12 cellular contexts compared by ENCODE assay signal in the genomic region with DNA sequence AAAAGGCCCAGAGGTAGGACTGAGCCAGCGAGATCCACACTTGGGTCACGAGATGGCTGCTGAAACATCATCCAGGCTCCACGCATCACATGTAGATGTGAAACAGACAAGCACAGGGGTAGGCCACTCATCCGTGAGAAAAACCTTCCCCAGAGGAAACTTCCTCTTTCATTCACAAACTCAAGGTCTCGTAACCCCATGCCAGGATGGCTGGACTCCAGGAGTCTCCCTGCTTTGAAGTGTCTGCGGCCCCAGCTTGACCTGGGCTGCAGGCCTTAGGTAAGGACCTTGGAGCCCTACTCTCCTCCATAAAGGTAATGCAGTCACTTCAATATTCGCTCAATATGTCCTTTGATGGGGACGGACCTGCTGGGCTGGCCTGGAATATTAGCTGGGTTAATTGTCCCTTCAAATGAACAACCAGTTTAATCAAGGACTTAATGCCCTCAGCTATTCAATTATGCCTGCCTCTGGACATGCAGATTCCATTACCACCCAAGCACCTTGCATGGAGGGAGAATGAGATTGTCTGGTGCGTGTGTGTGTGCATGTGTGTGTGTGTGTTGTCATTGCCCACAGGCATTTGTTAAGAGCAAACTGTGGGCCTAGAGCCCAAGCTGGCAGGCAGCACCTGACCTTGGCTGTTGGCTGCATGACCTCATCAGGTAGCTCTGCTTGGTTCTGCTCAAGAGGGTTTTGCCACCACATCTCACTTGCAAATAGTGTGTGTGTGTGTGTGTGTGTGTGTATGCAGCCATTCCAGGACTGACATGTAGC.
DNase-seq lines count a peak whose midpoint lies in the region; ATAC-seq, FAIRE-seq and TF ChIP-seq lines count a peak whose summit lies in the region.
"Had no signal": no experiment of that assay in that cellular context is flagged by ENCODE, and none has a peak within 500 bp of the region (broad histone marks: within the 10 kb centered on the region; RNA-seq: fewer than 3 reads in every experiment).

No MANE protein-coding gene starts in this region.

- H3K4me3 Mint-ChIP-seq in CD8-positive, alpha-beta memory T cell = no peak overlapping the region

- H3K4me2 ChIP-seq in HepG2 (ENCODE audit: low read depth, low read length) (no peak overlapping the region), OCI-LY3 (ENCODE audit: low read length) (peak overlapping the region; percentile 56)

- intact Hi-C loops in HepG2 (cut with micrococcal nuclease; ENCODE audit: unreplicated experiment) = no loop called here
- intact Hi-C loops in left cardiac atrium (cut with DNase I) = no loop called here
- intact Hi-C loops in upper lobe of right lung (cut with DNase I) = no loop called here

- H3K27ac Mint-ChIP-seq in CD8-positive, alpha-beta memory T cell = no peak overlapping the region

- H3K9ac ChIP-seq in liver (ENCODE audit: low read depth in 1 of 2, low read length in 2 of 2) (no peak overlapping the region), HepG2 (ENCODE audit: insufficient read depth, low read depth, low read length) (no peak overlapping the region), OCI-LY3 (ENCODE audit: low read length) (peak overlapping the region; percentile 52; the same call in 1 of the 2 replicates)

- POLR2A ChIA-PET in HepG2 (lab: Yijun Ruan, JAX) = no interaction called here
- POLR2A ChIA-PET in CD8-positive, alpha-beta memory T cell (lab: Charles Lee) = no interaction called here

- BruUV-seq in HepG2 (replicated peaks; lab: Mats Ljungman, UMichigan) = no TSS peak

- peak; percentile 27 to 40 for TF ChIP-seq RAD21 in liver (IDR thresholded peaks at IDR 0.05)
- TF ChIP-seq RAD21 in HepG2 (CRISPR knock-in tag; IDR thresholded peaks at IDR 0.05) = no peak

- H3K27me3 Mint-ChIP-seq in CD8-positive, alpha-beta memory T cell = peaks cover 0 to 2% of the 10 kb centered on the region in 2 donors

- peaks cover 0 to 11% (median 6%) of the 10 kb centered on the region in 3 donors for H3K4me1 Mint-ChIP-seq in CD8-positive, alpha-beta memory T cell

- no peak for ATAC-seq in HepG2
- ATAC-seq in left cardiac atrium = peak; percentile 23 to 67
- peak; percentile 77 for ATAC-seq in upper lobe of right lung
- ATAC-seq in GM21390 (IDR thresholded peaks at IDR 0.05; ENCODE audit: unreplicated experiment) = no peak

- TF ChIP-seq CTCF in liver (IDR thresholded peaks at IDR 0.05; ENCODE audit: low read depth, low read length, missing input control) = no peak
- no peak for TF ChIP-seq CTCF in HepG2 (CRISPR knock-in tag; IDR thresholded peaks at IDR 0.05)
- no peak for TF ChIP-seq CTCF in OCI-LY3 (IDR thresholded peaks at IDR 0.05; ENCODE audit: low read depth, low read length)
- TF ChIP-seq CTCF in upper lobe of right lung (IDR thresholded peaks at IDR 0.05) = no peak

- no peaks in the 10 kb centered on the region for H3K79me2 ChIP-seq in HepG2 (ENCODE audit: insufficient read depth, low read length)
- H3K79me2 ChIP-seq in OCI-LY3 (ENCODE audit: low read length) = 0 out of 2 replicates have a peak, but pooled peaks cover 4% of the 10 kb centered on the region

- DNase-seq in HepG2 (ENCODE audit: low spot score) (no peak), left cardiac atrium (no peak), upper lobe of right lung (peak; percentile 79), RKO (ENCODE audit: low spot score) (no peak)
- DNase-seq in CD8-positive, alpha-beta memory T cell = no peak
- DNase-seq: dermis blood vessel endothelial cell; kidney glomerular epithelial cell; ovary; stimulated activated naive CD4-positive, alpha-beta T cell had no signal

- TF ChIP-seq POLR2A in HepG2 (IDR thresholded peaks at IDR 0.05; ENCODE audit: insufficient read depth in 1 of 2, low read depth in 2 of 2, low read length in 2 of 2) = no peak

- H3K36me3 ChIP-seq in liver (ENCODE audit: control insufficient read depth in 4 of 4, insufficient read depth in 3 of 4, low read depth in 1 of 4, low read length in 3 of 4) (no peaks in the 10 kb centered on the region), HepG2 (replicated peaks in 1 of 2; ENCODE audit: control insufficient read depth in 1 of 2, insufficient read depth in 2 of 2, low read length in 2 of 2) (no peaks in the 10 kb centered on the region), OCI-LY3 (replicated peaks; ENCODE audit: low read depth, low read length) (no peaks in the 10 kb centered on the region), upper lobe of right lung (no peaks in the 10 kb centered on the region)
- H3K36me3 ChIP-seq in CD8-positive, alpha-beta memory T cell (ENCODE audit: insufficient read depth, low read length) = no peaks in the 10 kb centered on the region
- H3K36me3 ChIP-seq: ovary had no signal

- H3K27me3 ChIP-seq in liver (ENCODE audit: control insufficient read depth in 4 of 4, insufficient read depth in 4 of 4, low read length in 3 of 4) (no peaks in the 10 kb centered on the region), HepG2 (ENCODE audit: control insufficient read depth in 1 of 2, insufficient read depth in 2 of 2, low read length in 2 of 2) (no peaks in the 10 kb centered on the region), OCI-LY3 (ENCODE audit: low read depth, low read length) (no peaks in the 10 kb centered on the region), upper lobe of right lung (no peaks in the 10 kb centered on the region)
- H3K27me3 ChIP-seq in CD8-positive, alpha-beta memory T cell (ENCODE audit: insufficient read depth, low read length, poor library complexity, severe bottlenecking) = no peaks in the 10 kb centered on the region
- H3K27me3 ChIP-seq: ovary had no signal

- CTCF ChIA-PET in HepG2 (lab: Yijun Ruan, JAX; ENCODE audit: low intra/inter-chr PET ratio, low total read pairs) = no interaction called here
- CTCF ChIA-PET in CD8-positive, alpha-beta memory T cell (lab: Charles Lee) = interaction anchor here (1.0 kb wide), 1 partner anchor 26 kb away, joined by 3 read pairs; no protein-coding TSS in a partner anchor

- H3K4me1 ChIP-seq in liver (ENCODE audit: control insufficient read depth in 4 of 4, insufficient read depth in 4 of 4, low read length in 3 of 4) = peaks cover 0 to 9% (median under 1%) of the 10 kb centered on the region in 4 donors
- H3K4me1 ChIP-seq in HepG2 (ENCODE audit: insufficient read depth, low read length) = peaks cover 1% of the 10 kb centered on the region; the same call in 1 of the 2 replicates
- H3K4me1 ChIP-seq in OCI-LY3 (ENCODE audit: low read length) = peaks cover 66% of the 10 kb centered on the region
- H3K4me1 ChIP-seq in upper lobe of right lung = no peaks in the 10 kb centered on the region
- H3K4me1 ChIP-seq in CD8-positive, alpha-beta memory T cell (ENCODE audit: insufficient read depth, low read length) = no peaks in the 10 kb centered on the region

- H3K4me3 ChIP-seq in liver (ENCODE audit: low read depth in 1 of 3, low read length in 3 of 3) (no peak overlapping the region), HepG2 (replicated peaks in 1 of 3; ENCODE audit: insufficient read depth in 1 of 3, low read depth in 2 of 3, low read length in 3 of 3) (no peak overlapping the region), OCI-LY3 (ENCODE audit: low read length) (peak overlapping the region; percentile 12; the same call in 1 of the 2 replicates), upper lobe of right lung (no peak overlapping the region)
- H3K4me3 ChIP-seq in CD8-positive, alpha-beta memory T cell (ENCODE audit: low read length) = no peak overlapping the region
- H3K4me3 ChIP-seq: ovary had no signal

- WGBS in liver = 77% methylated on average over 9 of the region's 9 CpGs
- WGBS in HepG2 (ENCODE audit: low lambda C conversion rate) = 44% methylated on average over 7 of the region's 9 CpGs

- H2AFZ ChIP-seq in HepG2 (ENCODE audit: low read length) (no peak overlapping the region), OCI-LY3 (ENCODE audit: low read depth, low read length) (no peak overlapping the region)

- in situ Hi-C loops in HepG2 (cut with HindIII; ENCODE audit: extremely low pct_ligation_motif_present, low pct_unique_long_range_greater_than_20kb) = no loop called here

- no peaks in the 10 kb centered on the region for H3K9me3 ChIP-seq in liver (ENCODE audit: control insufficient read depth in 4 of 4, low read length in 3 of 4)
- H3K9me3 ChIP-seq in HepG2 (ENCODE audit: low read length) = no peaks in the 10 kb centered on the region
- no peaks in the 10 kb centered on the region for H3K9me3 ChIP-seq in OCI-LY3 (ENCODE audit: insufficient read depth, low read length)
- H3K9me3 ChIP-seq in upper lobe of right lung = no peaks in the 10 kb centered on the region
- H3K9me3 ChIP-seq in CD8-positive, alpha-beta memory T cell (ENCODE audit: low read length) = no peaks in the 10 kb centered on the region
- H3K9me3 ChIP-seq: ovary had no signal

- H3K9me3 Mint-ChIP-seq in CD8-positive, alpha-beta memory T cell = no peaks in the 10 kb centered on the region

- H4K20me1 ChIP-seq in HepG2 (ENCODE audit: insufficient read depth, low read length) = no peaks in the 10 kb centered on the region
- no peaks in the 10 kb centered on the region for H4K20me1 ChIP-seq in OCI-LY3 (ENCODE audit: insufficient read depth, low read length)

- no peaks in the 10 kb centered on the region for H3K36me3 Mint-ChIP-seq in CD8-positive, alpha-beta memory T cell

- TF ChIP-seq EP300 in HepG2 (IDR thresholded peaks at IDR 0.05; ENCODE audit: low read depth in 2 of 2, low read length in 2 of 2) (no peak), HepG2 (CRISPR knock-in tag; IDR thresholded peaks at IDR 0.05; ENCODE audit: borderline replicate concordance) (no peak)

- no peak overlapping the region for H3K27ac ChIP-seq in liver (ENCODE audit: low read depth in 1 of 2, low read length in 2 of 2)
- no peak overlapping the region for H3K27ac ChIP-seq in HepG2 (ENCODE audit: extremely low read length, insufficient read depth, low read length)
- H3K27ac ChIP-seq in OCI-LY3 (ENCODE audit: low read length) = peak overlapping the region; percentile 87
- no peak overlapping the region for H3K27ac ChIP-seq in upper lobe of right lung
- H3K27ac ChIP-seq in CD8-positive, alpha-beta memory T cell (ENCODE audit: low read depth, low read length) = no peak overlapping the region
- H3K27ac ChIP-seq: ovary had no signal

- no peak for FAIRE-seq in HepG2 (lab: Jason Lieb, UNC)

TF ChIP-seq in liver, 16 proteins besides CTCF, POLR2A, EP300 and RAD21 (continues in another document):
- TF ChIP-seq, protein P1, sequence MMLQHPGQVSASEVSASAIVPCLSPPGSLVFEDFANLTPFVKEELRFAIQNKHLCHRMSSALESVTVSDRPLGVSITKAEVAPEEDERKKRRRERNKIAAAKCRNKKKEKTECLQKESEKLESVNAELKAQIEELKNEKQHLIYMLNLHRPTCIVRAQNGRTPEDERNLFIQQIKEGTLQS (IDR thresholded peaks at IDR 0.05) = no peak
- peak in 1 of 2 donors; percentile 49 for TF ChIP-seq HNF4A (conservative IDR thresholded peaks at IDR 0.05)
- no peak for TF ChIP-seq FOXA2 (IDR thresholded peaks at IDR 0.05)
- no peak for TF ChIP-seq YY1 (IDR thresholded peaks at IDR 0.05)

TF ChIP-seq in HepG2, 621 proteins besides CTCF, POLR2A, EP300 and RAD21 (continues in another document):
- TF ChIP-seq DNMT1 (CRISPR knock-in tag; IDR thresholded peaks at IDR 0.05) (no peak), FOXK2 (IDR thresholded peaks at IDR 0.05) (no peak), ZNF879 (CRISPR knock-in tag; IDR thresholded peaks at IDR 0.05) (no peak)

Comparison
In these comparisons a context has a peak if more than half of its experiments do, and no peak if none do; other contexts are left out.
1. ATAC-seq: peak in left cardiac atrium (2 of 2) and upper lobe of right lung (single experiment); none in HepG2 (single experiment) and GM21390 (single experiment).